ENCODE assay signal across 9 cellular contexts in genomic region chr12:122226366-122227222, GRCh38. TPM values are rescaled to one million over a fixed set of nuclear protein-coding genes. Genes with fewer than 3 reads are reported as not detected.
DNase-seq lines count a peak whose midpoint lies in the region; ATAC-seq and FAIRE-seq lines count a peak whose summit lies in the region.
"Had no signal": no experiment of that assay in that cellular context is flagged by ENCODE, and none has a peak within 500 bp of the region (broad histone marks: within the 10 kb centered on the region; RNA-seq: fewer than 3 reads in every experiment).

No MANE protein-coding gene starts in this region.

- peaks cover 38% of the 10 kb centered on the region for H3K79me2 ChIP-seq in ACC112 (ENCODE audit: control insufficient read depth, insufficient read depth, low read length, unreplicated experiment)

- H3K27me3 ChIP-seq in ACC112 (ENCODE audit: insufficient read depth, low read length) = no peaks in the 10 kb centered on the region

- H3K36me3 Mint-ChIP-seq in activated naive CD8-positive, alpha-beta T cell treated with anti-CD3 and anti-CD28 coated beads for 36 hours = peaks cover 19% of the 10 kb centered on the region
- H3K36me3 Mint-ChIP-seq in memory B cell = peaks cover 9% of the 10 kb centered on the region

- H3K4me1 ChIP-seq in ACC112 (ENCODE audit: control insufficient read depth, insufficient read depth, low read length, unreplicated experiment) = peaks cover 20% of the 10 kb centered on the region

- H3K27me3 Mint-ChIP-seq in activated naive CD8-positive, alpha-beta T cell treated with anti-CD3 and anti-CD28 coated beads for 36 hours = no peaks in the 10 kb centered on the region
- H3K27me3 Mint-ChIP-seq in memory B cell = no peaks in the 10 kb centered on the region

- no peak overlapping the region for H3K27ac Mint-ChIP-seq in activated naive CD8-positive, alpha-beta T cell treated with anti-CD3 and anti-CD28 coated beads for 36 hours
- no peak overlapping the region for H3K27ac Mint-ChIP-seq in memory B cell

- peak overlapping the region; percentile 71 for H3K4me3 ChIP-seq in ACC112 (ENCODE audit: low read depth, low read length)

- ATAC-seq in GM19455 (IDR thresholded peaks at IDR 0.05; ENCODE audit: unreplicated experiment) = peak; percentile 54
- no peak for ATAC-seq in memory B cell (ENCODE audit: low read depth)
- no peak for ATAC-seq in GM19328 (IDR thresholded peaks at IDR 0.05; ENCODE audit: unreplicated experiment)

- H3K4me3 Mint-ChIP-seq in activated naive CD8-positive, alpha-beta T cell treated with anti-CD3 and anti-CD28 coated beads for 36 hours = peak overlapping the region; percentile 64
- peak overlapping the region; percentile 95 for H3K4me3 Mint-ChIP-seq in memory B cell

- FAIRE-seq in GM19239 (lab: Jason Lieb, UNC) = no peak
- FAIRE-seq: islet of Langerhans had no signal

- H3K36me3 ChIP-seq in ACC112 (ENCODE audit: insufficient read depth, low read length) = peaks cover 4% of the 10 kb centered on the region; the same call in 1 of the 2 replicates

- no peak for DNase-seq in activated naive CD8-positive, alpha-beta T cell treated with anti-CD3 and anti-CD28 coated beads for 36 hours
- DNase-seq in memory B cell (ENCODE audit: low spot score in 2 of 2) (peak in 1 of 2 donors; percentile 22), GM19239 (ENCODE audit: insufficient read length, low spot score) (no peak), medulla oblongata (ENCODE audit: extremely low spot score) (no peak), mesenteric fat pad (ENCODE audit: low spot score) (no peak)

- H3K4me1 Mint-ChIP-seq in activated naive CD8-positive, alpha-beta T cell treated with anti-CD3 and anti-CD28 coated beads for 36 hours = peaks cover 29% of the 10 kb centered on the region
- H3K4me1 Mint-ChIP-seq in memory B cell = peaks cover 8% of the 10 kb centered on the region

- H2AFZ ChIP-seq in ACC112 (ENCODE audit: low read length, unreplicated experiment) = no peak overlapping the region

- no peaks in the 10 kb centered on the region for H3K9me3 Mint-ChIP-seq in activated naive CD8-positive, alpha-beta T cell treated with anti-CD3 and anti-CD28 coated beads for 36 hours
- no peaks in the 10 kb centered on the region for H3K9me3 Mint-ChIP-seq in memory B cell

- no peak overlapping the region for H3K27ac ChIP-seq in ACC112 (ENCODE audit: low read depth, low read length)

RNA-seq across cellular contexts. Expression of gene DIABLO, which starts 0.7 kb away (rescaled TPM):
- total RNA-seq in activated naive CD8-positive, alpha-beta T cell treated with anti-CD3 and anti-CD28 coated beads for 36 hours = 10 to 100 TPM; 47.9 to 51.7 TPM
- 29.8 TPM for total RNA-seq in mesenteric fat pad

RNA-seq across cellular contexts. Expression of gene B3GNT4, which starts 23.1 kb away (rescaled TPM):
- total RNA-seq in activated naive CD8-positive, alpha-beta T cell treated with anti-CD3 and anti-CD28 coated beads for 36 hours = 1 to 10 TPM in 1 of 2 experiments, under 1 TPM in 1; 0.92 to 1.6 TPM
- total RNA-seq in mesenteric fat pad = not detected

RNA-seq across cellular contexts. Expression of gene VPS33A, which starts 39.7 kb away (rescaled TPM):
- 10 to 100 TPM; 34.5 to 35.7 TPM for total RNA-seq in activated naive CD8-positive, alpha-beta T cell treated with anti-CD3 and anti-CD28 coated beads for 36 hours
- 15.2 TPM for total RNA-seq in mesenteric fat pad

RNA-seq across cellular contexts. Expression of gene LRRC43, which starts 43.7 kb away (rescaled TPM):
- total RNA-seq in activated naive CD8-positive, alpha-beta T cell treated with anti-CD3 and anti-CD28 coated beads for 36 hours = under 1 TPM in 1 of 2 experiments, not detected in 1; 0.23 TPM
- total RNA-seq in mesenteric fat pad = 1.1 TPM

RNA-seq across cellular contexts. Expression of gene IL31, which starts 52.6 kb away (rescaled TPM):
- total RNA-seq in activated naive CD8-positive, alpha-beta T cell treated with anti-CD3 and anti-CD28 coated beads for 36 hours = not detected
- not detected for total RNA-seq in mesenteric fat pad
